ENCODE assay signal across 18 cellular contexts in genomic region chr11:2091112-2091746, GRCh38. TPM values are rescaled to one million over a fixed set of nuclear protein-coding genes. Genes with fewer than 3 reads are reported as not detected.
"Had no signal": no experiment of that assay in that cellular context is flagged by ENCODE, and none has a peak within 500 bp of the region (broad histone marks: within the 10 kb centered on the region; RNA-seq: fewer than 3 reads in every experiment).

No MANE protein-coding gene starts in this region.

- H3K27ac ChIP-seq: brain microvascular endothelial cell, esophagus muscularis mucosa, gastroesophageal sphincter, heart left ventricle, left ventricle myocardium inferior, suprapubic skin had no signal

- H3K9me3 Mint-ChIP-seq: activated CD4-positive, alpha-beta memory T cell treated with anti-CD3 and anti-CD28 coated beads for 36 hours; activated naive CD4-positive, alpha-beta T cell treated with anti-CD3 and anti-CD28 coated beads for 36 hours; activated T-cell treated with anti-CD3 and anti-CD28 coated beads, Interleukin-2, amount 50 U/mL, for 24 hours; naive thymus-derived CD8-positive, alpha-beta T cell; stimulated activated naive CD8-positive, alpha-beta T cell treated with anti-CD3 and anti-CD28 coated beads, Interleukin-15, Interleukin-2, amounts not matched to agents 100 ng/mL and 50 ng/mL, for 24 hours; T-helper 2 cell treated with Interferon-gamma antibody and Interleukin-4, amounts not matched to agents 5 μg/mL and 100 μg/mL, for 36 hours had no signal

- DNase-seq: activated CD4-positive, alpha-beta memory T cell treated with anti-CD3 and anti-CD28 coated beads for 36 hours; activated CD4-positive, alpha-beta T cell treated with anti-CD3 and anti-CD28 coated beads for 4 hours; activated CD8-positive, alpha-beta memory T cell treated with anti-CD3 and anti-CD28 coated beads, Interleukin-2, amount 10 ng/mL, durations not matched to agents 7 days and 5 days; activated naive CD4-positive, alpha-beta T cell treated with anti-CD3 and anti-CD28 coated beads for 36 hours; activated T-cell treated with anti-CD3 and anti-CD28 coated beads, Interleukin-2, amount 50 U/mL, for 24 hours; brain microvascular endothelial cell; cortex of kidney; effector CD8-positive, alpha-beta T cell; left ventricle myocardium inferior; trophoblast cell had no signal

- H3K27ac Mint-ChIP-seq: activated CD4-positive, alpha-beta memory T cell treated with anti-CD3 and anti-CD28 coated beads for 36 hours; activated CD8-positive, alpha-beta memory T cell treated with anti-CD3 and anti-CD28 coated beads, Interleukin-2, amount 10 ng/mL, durations not matched to agents 7 days and 5 days; activated naive CD4-positive, alpha-beta T cell treated with anti-CD3 and anti-CD28 coated beads for 36 hours; activated T-cell treated with anti-CD3 and anti-CD28 coated beads, Interleukin-2, amount 50 U/mL, for 24 hours; memory B cell; naive thymus-derived CD8-positive, alpha-beta T cell; stimulated activated naive CD8-positive, alpha-beta T cell treated with anti-CD3 and anti-CD28 coated beads, Interleukin-15, Interleukin-2, amounts not matched to agents 100 ng/mL and 50 ng/mL, for 24 hours; T-helper 2 cell treated with Interferon-gamma antibody and Interleukin-4, amounts not matched to agents 5 μg/mL and 100 μg/mL, for 36 hours had no signal

- ATAC-seq: activated CD8-positive, alpha-beta memory T cell treated with anti-CD3 and anti-CD28 coated beads, Interleukin-2, amount 10 ng/mL, durations not matched to agents 7 days and 5 days; gastroesophageal sphincter; heart left ventricle; naive thymus-derived CD8-positive, alpha-beta T cell had no signal

- H3K36me3 ChIP-seq: brain microvascular endothelial cell, esophagus muscularis mucosa, gastroesophageal sphincter, heart left ventricle, left ventricle myocardium inferior, suprapubic skin had no signal

- H3K4me3 Mint-ChIP-seq: activated CD4-positive, alpha-beta memory T cell treated with anti-CD3 and anti-CD28 coated beads for 36 hours; activated CD8-positive, alpha-beta memory T cell treated with anti-CD3 and anti-CD28 coated beads, Interleukin-2, amount 10 ng/mL, durations not matched to agents 7 days and 5 days; activated naive CD4-positive, alpha-beta T cell treated with anti-CD3 and anti-CD28 coated beads for 36 hours; activated T-cell treated with anti-CD3 and anti-CD28 coated beads, Interleukin-2, amount 50 U/mL, for 24 hours; memory B cell; stimulated activated naive CD8-positive, alpha-beta T cell treated with anti-CD3 and anti-CD28 coated beads, Interleukin-15, Interleukin-2, amounts not matched to agents 100 ng/mL and 50 ng/mL, for 24 hours; T-helper 2 cell treated with Interferon-gamma antibody and Interleukin-4, amounts not matched to agents 5 μg/mL and 100 μg/mL, for 36 hours had no signal

- H3K4me1 Mint-ChIP-seq: memory B cell had no signal

- H3K27me3 ChIP-seq: brain microvascular endothelial cell, heart left ventricle had no signal

- H3K36me3 Mint-ChIP-seq: activated CD4-positive, alpha-beta memory T cell treated with anti-CD3 and anti-CD28 coated beads for 36 hours; activated CD8-positive, alpha-beta memory T cell treated with anti-CD3 and anti-CD28 coated beads, Interleukin-2, amount 10 ng/mL, durations not matched to agents 7 days and 5 days; memory B cell; naive thymus-derived CD8-positive, alpha-beta T cell had no signal

- H3K4me3 ChIP-seq: esophagus muscularis mucosa, gastroesophageal sphincter, heart left ventricle, left ventricle myocardium inferior, suprapubic skin had no signal

- H3K9me3 ChIP-seq: esophagus muscularis mucosa, gastroesophageal sphincter, heart left ventricle, left ventricle myocardium inferior, suprapubic skin had no signal

RNA-seq across cellular contexts. Expression of gene IGF2, which starts 48.0 kb away (rescaled TPM):
- total RNA-seq: naive thymus-derived CD8-positive, alpha-beta T cell had no signal
- polyA plus RNA-seq: naive thymus-derived CD8-positive, alpha-beta T cell had no signal
